Comparison of ENCODE assay signal across 10 cellular contexts in genomic region chr18:44758821-44759624, GRCh38.
DNase-seq lines count a peak whose midpoint lies in the region; ATAC-seq and TF ChIP-seq lines count a peak whose summit lies in the region.
"Had no signal": no experiment of that assay in that cellular context is flagged by ENCODE, and none has a peak within 500 bp of the region (broad histone marks: within the 10 kb centered on the region; RNA-seq: fewer than 3 reads in every experiment).

No MANE protein-coding gene starts in this region.

- H3K27me3 Mint-ChIP-seq in activated T-cell treated with anti-CD3 and anti-CD28 coated beads, Interleukin-2, amount 50 U/mL, for 4 hours (ENCODE audit: low read depth), result no peaks in the 10 kb centered on the region

- H3K9me3 Mint-ChIP-seq in activated T-cell treated with anti-CD3 and anti-CD28 coated beads, Interleukin-2, amount 50 U/mL, for 4 hours, result no peaks in the 10 kb centered on the region

- peaks cover 36% of the 10 kb centered on the region for H3K4me1 Mint-ChIP-seq in activated T-cell treated with anti-CD3 and anti-CD28 coated beads, Interleukin-2, amount 50 U/mL, for 4 hours (ENCODE audit: low read depth)

- peak; percentile 4 for DNase-seq in activated CD4-positive, CD25-positive, alpha-beta regulatory T cell treated with anti-CD3 and anti-CD28 coated beads, Interleukin-2, amount 50 U/mL, for 16 hours (ENCODE audit: low read depth, low spot score)
- no peak for DNase-seq in activated CD4-positive, CD25-positive, alpha-beta regulatory T cell treated with anti-CD3 and anti-CD28 coated beads, Interleukin-2, amount 50 U/mL, for 72 hours
- DNase-seq in activated T-cell treated with anti-CD3 and anti-CD28 coated beads, Interleukin-2, amount 50 U/mL, for 4 hours, result no peak
- DNase-seq in stimulated activated CD4-positive, alpha-beta T cell treated with anti-CD3 and anti-CD28 coated beads, Interleukin-15, amount 100 ng/mL, for 24 hours, result peak; percentile 77
- DNase-seq in T-helper 9 cell (no peak), putamen (ENCODE audit: low spot score) (no peak), coronary artery (ENCODE audit: low spot score) (no peak)

- H3K36me3 Mint-ChIP-seq in activated T-cell treated with anti-CD3 and anti-CD28 coated beads, Interleukin-2, amount 50 U/mL, for 4 hours (ENCODE audit: insufficient read depth), result peaks cover 6% of the 10 kb centered on the region

- peak; percentile 97 for ATAC-seq in HG03280 (IDR thresholded peaks at IDR 0.05; ENCODE audit: unreplicated experiment)
- peak; percentile 90 to 91 for ATAC-seq in activated T-cell treated with anti-CD3 and anti-CD28 coated beads, Interleukin-2, amount 50 U/mL, for 4 hours

- H3K4me3 ChIP-seq in coronary artery, result no peak overlapping the region
- H3K4me3 ChIP-seq: SJSA1 had no signal

- no peak for TF ChIP-seq CTCF in coronary artery (IDR thresholded peaks at IDR 0.05)

- no peak overlapping the region for H3K27ac ChIP-seq in coronary artery
- H3K27ac ChIP-seq: 22Rv1, SJSA1 had no signal

- H3K4me3 Mint-ChIP-seq in activated T-cell treated with anti-CD3 and anti-CD28 coated beads, Interleukin-2, amount 50 U/mL, for 4 hours, result peak overlapping the region; percentile 51

Comparison
In these comparisons a context has a peak if more than half of its experiments do, and no peak if none do; other contexts are left out.
1. DNase-seq: peak in activated CD4-positive, CD25-positive, alpha-beta regulatory T cell treated with anti-CD3 and anti-CD28 coated beads, Interleukin-2, amount 50 U/mL, for 16 hours (single experiment) and stimulated activated CD4-positive, alpha-beta T cell treated with anti-CD3 and anti-CD28 coated beads, Interleukin-15, amount 100 ng/mL, for 24 hours (single experiment); none in activated CD4-positive, CD25-positive, alpha-beta regulatory T cell treated with anti-CD3 and anti-CD28 coated beads, Interleukin-2, amount 50 U/mL, for 72 hours (single experiment), activated T-cell treated with anti-CD3 and anti-CD28 coated beads, Interleukin-2, amount 50 U/mL, for 4 hours (single experiment), T-helper 9 cell (single experiment), putamen (single experiment) and coronary artery (single experiment).